8 cellular contexts compared by ENCODE assay signal in genomic region chr11:11843642-11844041, GRCh38. TPM values are rescaled to one million over a fixed set of nuclear protein-coding genes. Genes with fewer than 3 reads are reported as not detected.
DNase-seq lines count a peak whose midpoint lies in the region; ATAC-seq and TF ChIP-seq lines count a peak whose summit lies in the region.
"Had no signal": no experiment of that assay in that cellular context is flagged by ENCODE, and none has a peak within 500 bp of the region (broad histone marks: within the 10 kb centered on the region; RNA-seq: fewer than 3 reads in every experiment).

No MANE protein-coding gene starts in this region.

- no peak overlapping the region for H3K4me3 Mint-ChIP-seq in activated CD4-positive, alpha-beta T cell treated with anti-CD3 and anti-CD28 coated beads, Interleukin-2, amount 10 ng/mL, durations not matched to agents 24 days and 14 days

- H3K4me1 Mint-ChIP-seq in activated CD4-positive, alpha-beta T cell treated with anti-CD3 and anti-CD28 coated beads, Interleukin-2, amount 10 ng/mL, durations not matched to agents 24 days and 14 days, result peaks cover 34% of the 10 kb centered on the region

- H3K36me3 Mint-ChIP-seq in activated CD4-positive, alpha-beta T cell treated with anti-CD3 and anti-CD28 coated beads, Interleukin-2, amount 10 ng/mL, durations not matched to agents 24 days and 14 days (ENCODE audit: low read depth), result peaks cover 5% of the 10 kb centered on the region

- H3K4me1 ChIP-seq in HUES6 (ENCODE audit: control insufficient read depth, insufficient read depth, low read length), result peaks cover 23% of the 10 kb centered on the region
- peaks cover 7 to 26% (median 10%) of the 10 kb centered on the region in 4 donors for H3K4me1 ChIP-seq in liver (ENCODE audit: control insufficient read depth in 4 of 4, insufficient read depth in 4 of 4, low read length in 3 of 4)
- peaks cover 0 to 58% (median 31%) of the 10 kb centered on the region in 4 donors for H3K4me1 ChIP-seq in tibial artery

- H3K27me3 Mint-ChIP-seq in activated CD4-positive, alpha-beta T cell treated with anti-CD3 and anti-CD28 coated beads, Interleukin-2, amount 10 ng/mL, durations not matched to agents 24 days and 14 days, result peaks cover 9% of the 10 kb centered on the region

- H3K9me3 ChIP-seq in HUES6 (ENCODE audit: control insufficient read depth, insufficient read depth, low read depth, low read length) (no peaks in the 10 kb centered on the region), liver (ENCODE audit: control insufficient read depth in 4 of 4, low read length in 3 of 4) (no peaks in the 10 kb centered on the region), tibial artery (no peaks in the 10 kb centered on the region)

- no peak for DNase-seq in astrocyte of the cerebellum (ENCODE audit: low read depth)
- DNase-seq in tibial artery, result no peak
- no peak for DNase-seq in activated CD4-positive, alpha-beta T cell treated with anti-CD3 and anti-CD28 coated beads, Interleukin-2, amount 10 ng/mL, durations not matched to agents 24 days and 14 days
- DNase-seq in NCI-H2081 (lab: John Stamatoyannopoulos, UW), result no peak
- DNase-seq: NCI-H187 had no signal

- 3% methylated on average over 2 of the region's 2 CpGs for WGBS in liver

- H3K27ac Mint-ChIP-seq in activated CD4-positive, alpha-beta T cell treated with anti-CD3 and anti-CD28 coated beads, Interleukin-2, amount 10 ng/mL, durations not matched to agents 24 days and 14 days, result no peak overlapping the region

- peak overlapping the region; percentile 91 for H3K4me3 ChIP-seq in HUES6 (ENCODE audit: low read depth, low read length)
- H3K4me3 ChIP-seq in astrocyte of the cerebellum (ENCODE audit: low read depth, low read length), result peak overlapping the region; percentile 72
- peak overlapping the region; percentile 0 to 96 (median 84) for H3K4me3 ChIP-seq in liver (ENCODE audit: low read depth in 1 of 3, low read length in 3 of 3)
- peak overlapping the region; percentile 59 to 72 for H3K4me3 ChIP-seq in tibial artery

- no peaks in the 10 kb centered on the region for H3K36me3 ChIP-seq in HUES6 (ENCODE audit: control insufficient read depth, insufficient read depth, low read length)
- no peaks in the 10 kb centered on the region for H3K36me3 ChIP-seq in liver (ENCODE audit: control insufficient read depth in 4 of 4, insufficient read depth in 3 of 4, low read depth in 1 of 4, low read length in 3 of 4)
- H3K36me3 ChIP-seq in tibial artery, result no peaks in the 10 kb centered on the region

- intact Hi-C loops in tibial artery (cut with DNase I; ENCODE audit: low total_unique reads), result no loop called here
- intact Hi-C loops in activated CD4-positive, alpha-beta T cell treated with anti-CD3 and anti-CD28 coated beads, Interleukin-2, amount 10 ng/mL, durations not matched to agents 24 days and 14 days (cut with micrococcal nuclease), result loop anchor here (1.0 to 10.0 kb wide), 8 partner anchors 13 to 1536 kb away; partner anchors contain the start of genes ADM, EIF4G2, GALNT18 and ZBED5

- no peak for ATAC-seq in GM21447 (IDR thresholded peaks at IDR 0.05; ENCODE audit: unreplicated experiment)

- H3K27me3 ChIP-seq in HUES6 (ENCODE audit: control insufficient read depth, insufficient read depth, low read length) (no peaks in the 10 kb centered on the region), liver (ENCODE audit: control insufficient read depth in 4 of 4, insufficient read depth in 4 of 4, low read length in 3 of 4) (no peaks in the 10 kb centered on the region), tibial artery (no peaks in the 10 kb centered on the region)

- no peak for TF ChIP-seq RAD21 in liver (IDR thresholded peaks at IDR 0.05)

- no peak overlapping the region for H3K9ac ChIP-seq in HUES6 (ENCODE audit: low read length)
- peak overlapping the region; percentile 99 for H3K9ac ChIP-seq in liver (ENCODE audit: low read depth in 1 of 2, low read length in 2 of 2)

- H3K9me3 Mint-ChIP-seq in activated CD4-positive, alpha-beta T cell treated with anti-CD3 and anti-CD28 coated beads, Interleukin-2, amount 10 ng/mL, durations not matched to agents 24 days and 14 days, result no peaks in the 10 kb centered on the region

- TF ChIP-seq CTCF in astrocyte of the cerebellum (IDR thresholded peaks at IDR 0.05; ENCODE audit: low read depth, low read length, missing control alignments), result no peak
- no peak for TF ChIP-seq CTCF in liver (IDR thresholded peaks at IDR 0.05; ENCODE audit: low read depth, low read length, missing input control)
- no peak for TF ChIP-seq CTCF in tibial artery (IDR thresholded peaks at IDR 0.05)

- in situ Hi-C loops in astrocyte of the cerebellum (cut with HindIII; ENCODE audit: low sequenced_read_pairs), result no loop called here

- H3K27ac ChIP-seq in HUES6 (ENCODE audit: low read depth, low read length), result no peak overlapping the region
- peak overlapping the region; percentile 100 for H3K27ac ChIP-seq in liver (ENCODE audit: low read depth in 1 of 2, low read length in 2 of 2)
- H3K27ac ChIP-seq in tibial artery, result peak overlapping the region; percentile 96 to 100

TF ChIP-seq in liver, 16 proteins besides CTCF, POLR2A, EP300 and RAD21:
- no peak for TF ChIP-seq ATF3 (IDR thresholded peaks at IDR 0.05)
- TF ChIP-seq TAF1 (conservative IDR thresholded peaks at IDR 0.05), result peak; percentile 5

RNA-seq across cellular contexts. Expression of gene USP47, which starts 1.9 kb away (rescaled TPM):
- total RNA-seq in liver, result 10 to 100 TPM; 38.2 to 55.1 TPM
- polyA plus RNA-seq in liver, result 10 to 100 TPM; 14.9 to 26.3 TPM
- 51.9 and 54.0 TPM in 2 replicates for total RNA-seq in activated CD4-positive, alpha-beta T cell treated with anti-CD3 and anti-CD28 coated beads, Interleukin-2, amount 10 ng/mL, durations not matched to agents 24 days and 14 days
